ENCODE assay signal across 13 cellular contexts in the genomic region with DNA sequence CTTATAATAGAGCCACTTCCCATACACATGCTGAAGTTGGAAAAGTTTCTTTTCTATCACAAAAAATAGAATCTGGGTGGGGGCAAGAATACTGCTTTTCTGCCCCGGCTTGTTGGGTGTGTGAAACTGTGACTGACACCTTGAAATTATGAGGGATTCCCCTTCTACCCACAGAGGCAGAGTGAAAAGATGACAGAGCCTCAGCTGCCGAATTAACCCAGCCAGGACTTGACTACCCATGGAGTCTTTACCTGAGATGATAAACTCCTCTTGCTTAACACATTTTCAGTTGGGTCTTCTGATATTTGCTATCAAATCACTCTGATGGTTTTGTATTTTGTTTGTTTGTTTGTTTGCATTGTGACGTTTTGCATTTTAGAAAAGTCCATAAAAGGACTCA.
DNase-seq lines count a peak whose midpoint lies in the region; ATAC-seq, FAIRE-seq and TF ChIP-seq lines count a peak whose summit lies in the region.
"Had no signal": no experiment of that assay in that cellular context is flagged by ENCODE, and none has a peak within 500 bp of the region (broad histone marks: within the 10 kb centered on the region; RNA-seq: fewer than 3 reads in every experiment).

No MANE protein-coding gene starts in this region.

- H2BK5ac ChIP-seq in trophoblast cell (ENCODE audit: low read depth, low read length, poor library complexity) = no peak overlapping the region

- intact Hi-C loops in left colon (cut with DNase I, micrococcal nuclease) = no loop called here

- no CpG with 5 or more reads among the region's 3 CpGs for WGBS in trophoblast cell (ENCODE audit: extremely low coverage, insufficient coverage, insufficient read length)

- H4K12ac ChIP-seq in trophoblast cell (ENCODE audit: low read depth, low read length) = no peak overlapping the region

- no peak overlapping the region for H3K14ac ChIP-seq in trophoblast cell (ENCODE audit: low read length)

- H3K23ac ChIP-seq in trophoblast cell (ENCODE audit: low read length) = no peak overlapping the region

- peak; percentile 77 for ATAC-seq in HG02759 (IDR thresholded peaks at IDR 0.05; ENCODE audit: unreplicated experiment)
- peak; percentile 68 for ATAC-seq in HG03558 (IDR thresholded peaks at IDR 0.05; ENCODE audit: extremely low read depth, unreplicated experiment)
- no peak for ATAC-seq in left colon

- FAIRE-seq in GM19239 (lab: Jason Lieb, UNC) = peak; percentile 93

- H3K27me3 Mint-ChIP-seq in mesothelial cell of epicardium (ENCODE audit: low read depth) = peaks cover 42% of the 10 kb centered on the region

- no peak overlapping the region for H3K27ac Mint-ChIP-seq in mesothelial cell of epicardium

- H3K79me1 ChIP-seq in trophoblast cell (ENCODE audit: low read length) = no peaks in the 10 kb centered on the region

- H3K36me3 ChIP-seq in trophoblast cell (ENCODE audit: control insufficient read depth in 1 of 2, insufficient read depth in 2 of 2, low read length in 2 of 2) = no peaks in the 10 kb centered on the region
- H3K36me3 ChIP-seq: SJSA1 had no signal

- no peaks in the 10 kb centered on the region for H3K36me3 Mint-ChIP-seq in mesothelial cell of epicardium

- no peak overlapping the region for H4K91ac ChIP-seq in trophoblast cell (ENCODE audit: low read depth, low read length)

- H2BK120ac ChIP-seq in trophoblast cell (ENCODE audit: insufficient read depth, low read length, poor library complexity) = no peak overlapping the region

- H3K4me1 Mint-ChIP-seq in mesothelial cell of epicardium = peaks cover 7% of the 10 kb centered on the region

- H3K4ac ChIP-seq in trophoblast cell (ENCODE audit: low read depth, low read length) = no peak overlapping the region

- H3K9me3 ChIP-seq in trophoblast cell (ENCODE audit: insufficient read depth, low read depth, low read length) = no peaks in the 10 kb centered on the region
- H3K9me3 ChIP-seq: SJSA1 had no signal

- in situ Hi-C loops in GM13976 (cut with MboI; ENCODE audit: low sequenced_read_pairs, unreplicated experiment) = loop anchor here (10.0 kb wide), 1 partner anchor 131 kb away; no protein-coding TSS in a partner anchor

- H3K79me2 ChIP-seq in trophoblast cell (ENCODE audit: control insufficient read depth, insufficient read depth, low read length, poor library complexity) = no peaks in the 10 kb centered on the region

- no peak overlapping the region for H4K8ac ChIP-seq in trophoblast cell (ENCODE audit: low read depth, low read length)

- H3K27me3 ChIP-seq in trophoblast cell (ENCODE audit: insufficient read depth, low read length) = no peaks in the 10 kb centered on the region
- H3K27me3 ChIP-seq: SJSA1 had no signal

- H3K18ac ChIP-seq in trophoblast cell (ENCODE audit: low read length) = no peak overlapping the region

- no peak overlapping the region for H3K4me2 ChIP-seq in trophoblast cell (ENCODE audit: low read length)

- no peaks in the 10 kb centered on the region for H3K4me1 ChIP-seq in trophoblast cell (ENCODE audit: control insufficient read depth in 1 of 2, insufficient read depth in 2 of 2, low read length in 2 of 2)
- H3K4me1 ChIP-seq: SJSA1 had no signal

- no peak overlapping the region for H3K4me3 Mint-ChIP-seq in mesothelial cell of epicardium

- DNase-seq in GM13976 (ENCODE audit: low spot score) (peak; percentile 56), GM19239 (ENCODE audit: insufficient read length, low spot score) (no peak), mesothelial cell of epicardium (ENCODE audit: low spot score in 2 of 2, unreplicated experiment in 2 of 2) (no peak), NCI-H187 treated with DMSO at 0.1 percent for 48 hours (lab: John Stamatoyannopoulos, UW) (no peak), trophoblast cell (no peak), left colon (no peak)
- DNase-seq: Calu3, H7, hippocampal formation, NCI-H1436 treated with DMSO at 0.1 percent for 48 hours had no signal

- no peak overlapping the region for H2AK5ac ChIP-seq in trophoblast cell (ENCODE audit: low read length)

- no peaks in the 10 kb centered on the region for H3K9me3 Mint-ChIP-seq in mesothelial cell of epicardium

- no peak overlapping the region for H3K27ac ChIP-seq in trophoblast cell (ENCODE audit: low read depth, low read length)
- H3K27ac ChIP-seq: SJSA1 had no signal

- no peak for TF ChIP-seq CTCF in GM13976 (IDR thresholded peaks at IDR 0.05; ENCODE audit: borderline replicate concordance, control extremely low read depth, extremely low read depth, insufficient read depth, missing control alignments)
- TF ChIP-seq CTCF in mesothelial cell of epicardium (IDR thresholded peaks at IDR 0.05; ENCODE audit: unreplicated experiment) = no peak

- no peak overlapping the region for H2AFZ ChIP-seq in trophoblast cell (ENCODE audit: insufficient read depth, low read length, poor library complexity)

- no peak overlapping the region for H2BK12ac ChIP-seq in trophoblast cell (ENCODE audit: low read length)

- no peak overlapping the region for H3K9ac ChIP-seq in trophoblast cell (ENCODE audit: low read length)

- H3K4me3 ChIP-seq in trophoblast cell (ENCODE audit: low read depth, low read length) = no peak overlapping the region
- H3K4me3 ChIP-seq: SJSA1 had no signal
